ENCODE assay signal across 8 cellular contexts in the genomic region with DNA sequence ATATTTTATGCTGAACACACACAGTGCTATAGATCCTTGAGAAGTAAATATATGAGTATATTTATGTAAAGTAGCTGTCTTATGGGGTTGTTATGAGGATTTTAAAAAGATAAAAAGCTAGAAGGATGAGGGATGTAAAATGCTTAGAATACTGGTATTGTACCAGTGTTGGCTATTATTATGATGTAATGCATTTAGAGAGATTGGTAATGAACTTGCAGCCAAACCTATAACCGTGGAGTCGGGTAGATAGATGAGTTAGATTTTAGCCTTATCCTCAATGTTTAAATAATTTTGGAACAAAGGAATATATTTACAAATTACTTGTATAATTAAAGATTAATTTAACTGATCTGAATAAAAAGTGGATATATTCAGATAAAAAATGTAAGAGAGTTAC.
"Had no signal": no experiment of that assay in that cellular context is flagged by ENCODE, and none has a peak within 500 bp of the region (broad histone marks: within the 10 kb centered on the region; RNA-seq: fewer than 3 reads in every experiment).

No MANE protein-coding gene starts in this region.

- FAIRE-seq: G401.6, GM12878, GM12891, GM12892, GM18507, GM19239 had no signal

- H3K4me3 ChIP-seq: GM12878 had no signal

- ATAC-seq: GM12878 had no signal

- DNase-seq: GDM1, GF-D8 had no signal
